Comparison of ENCODE assay signal across 10 cellular contexts in the genomic region with DNA sequence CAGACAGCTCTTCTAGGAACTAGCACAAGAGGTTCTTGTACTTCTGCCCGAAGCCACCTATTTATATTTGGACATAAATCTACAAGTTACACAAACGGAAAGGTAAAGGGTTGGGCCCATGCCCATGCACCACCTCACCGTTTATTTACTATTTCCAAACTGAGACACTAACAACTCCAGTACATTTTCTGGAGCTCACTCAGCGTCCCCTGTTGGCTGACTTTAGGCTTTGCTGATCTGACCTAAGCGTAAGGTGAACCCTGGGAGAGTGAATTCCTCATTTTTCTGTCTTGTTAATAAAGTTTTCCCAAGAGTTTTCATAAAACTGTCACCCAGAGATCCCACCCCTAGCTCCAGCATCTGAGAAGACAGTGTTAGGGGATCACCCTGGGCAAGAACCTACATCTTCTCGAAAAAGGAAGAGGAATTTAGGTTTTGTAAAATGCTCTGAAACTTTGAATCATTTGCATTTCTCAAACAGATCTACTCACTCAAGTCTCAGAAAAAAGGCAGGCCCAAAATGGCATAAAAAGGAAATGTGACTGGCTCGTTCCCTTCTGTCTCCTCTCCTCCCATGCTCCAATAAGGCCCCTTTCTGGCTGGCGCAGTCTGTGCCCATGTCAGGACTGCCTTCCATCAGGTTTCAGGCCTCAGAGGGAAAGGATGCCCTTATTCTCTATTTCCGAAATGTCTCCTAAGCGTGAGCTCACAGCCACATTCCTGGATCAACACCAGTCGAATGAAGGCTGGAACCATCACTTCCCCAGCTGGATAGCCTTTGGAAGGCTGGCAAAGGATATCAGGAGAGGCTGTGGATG.
DNase-seq lines count a peak whose midpoint lies in the region; ATAC-seq, FAIRE-seq and TF ChIP-seq lines count a peak whose summit lies in the region.
"Had no signal": no experiment of that assay in that cellular context is flagged by ENCODE, and none has a peak within 500 bp of the region (broad histone marks: within the 10 kb centered on the region; RNA-seq: fewer than 3 reads in every experiment).

No MANE protein-coding gene starts in this region.

- peak; percentile 0 for DNase-seq in NCI-H1694 treated with DMSO at 0.1 percent for 48 hours (lab: John Stamatoyannopoulos, UW)
- no peak for DNase-seq in NCI-H1694 (lab: John Stamatoyannopoulos, UW)
- DNase-seq in cardiac fibroblast (ENCODE audit: low read depth in 2 of 2), result no peak
- peak in 1 of 2 donors; percentile 37 for DNase-seq in left colon
- DNase-seq in upper lobe of right lung, result peak; percentile 61
- DNase-seq in RCC 7860 (ENCODE audit: low spot score), result no peak
- no peak for DNase-seq in mesenteric fat pad (ENCODE audit: low spot score)
- DNase-seq in stimulated activated naive CD8-positive, alpha-beta T cell treated with anti-CD3 and anti-CD28 coated beads, Interleukin-15, Interleukin-2, amounts not matched to agents 100 U/mL and 50 U/mL, for 24 hours, result no peak
- DNase-seq: midbrain, NCI-H82 had no signal

- H3K4me3 ChIP-seq in cardiac fibroblast (replicated peaks in 1 of 2; ENCODE audit: low read depth in 2 of 2, low read length in 2 of 2) (no peak overlapping the region), upper lobe of right lung (no peak overlapping the region)

- TF ChIP-seq CTCF in cardiac fibroblast (IDR thresholded peaks at IDR 0.05; ENCODE audit: low read depth, low read length) (peak; percentile 26), upper lobe of right lung (IDR thresholded peaks at IDR 0.05) (peak; percentile 47)

- peaks cover 6% of the 10 kb centered on the region for H3K4me1 ChIP-seq in upper lobe of right lung

- peaks cover 17% of the 10 kb centered on the region for H3K36me3 ChIP-seq in upper lobe of right lung

- no peak for FAIRE-seq in RCC 7860 (lab: Jason Lieb, UNC)

- no peak overlapping the region for H3K27ac ChIP-seq in upper lobe of right lung

- H3K9me3 ChIP-seq in upper lobe of right lung, result no peaks in the 10 kb centered on the region

- ATAC-seq in left colon (peak; percentile 87), upper lobe of right lung (peak; percentile 83)
- ATAC-seq in stimulated activated naive CD8-positive, alpha-beta T cell treated with anti-CD3 and anti-CD28 coated beads, Interleukin-15, Interleukin-2, amounts not matched to agents 100 U/mL and 50 U/mL, for 24 hours, result no peak

- intact Hi-C loops in left colon (cut with DNase I, micrococcal nuclease), result no loop called here
- intact Hi-C loops in upper lobe of right lung (cut with DNase I), result no loop called here

- H3K27me3 ChIP-seq in upper lobe of right lung, result no peaks in the 10 kb centered on the region

Comparison
In these comparisons a context has a peak if more than half of its experiments do, and no peak if none do; other contexts are left out.
1. DNase-seq: peak in NCI-H1694 treated with DMSO at 0.1 percent for 48 hours (single experiment) and upper lobe of right lung (single experiment); none in NCI-H1694 (single experiment), cardiac fibroblast (0 of 2), RCC 7860 (single experiment), mesenteric fat pad (single experiment) and stimulated activated naive CD8-positive, alpha-beta T cell treated with anti-CD3 and anti-CD28 coated beads, Interleukin-15, Interleukin-2, amounts not matched to agents 100 U/mL and 50 U/mL, for 24 hours (single experiment).